Comparison of ENCODE assay signal across 8 cellular contexts in the genomic region with DNA sequence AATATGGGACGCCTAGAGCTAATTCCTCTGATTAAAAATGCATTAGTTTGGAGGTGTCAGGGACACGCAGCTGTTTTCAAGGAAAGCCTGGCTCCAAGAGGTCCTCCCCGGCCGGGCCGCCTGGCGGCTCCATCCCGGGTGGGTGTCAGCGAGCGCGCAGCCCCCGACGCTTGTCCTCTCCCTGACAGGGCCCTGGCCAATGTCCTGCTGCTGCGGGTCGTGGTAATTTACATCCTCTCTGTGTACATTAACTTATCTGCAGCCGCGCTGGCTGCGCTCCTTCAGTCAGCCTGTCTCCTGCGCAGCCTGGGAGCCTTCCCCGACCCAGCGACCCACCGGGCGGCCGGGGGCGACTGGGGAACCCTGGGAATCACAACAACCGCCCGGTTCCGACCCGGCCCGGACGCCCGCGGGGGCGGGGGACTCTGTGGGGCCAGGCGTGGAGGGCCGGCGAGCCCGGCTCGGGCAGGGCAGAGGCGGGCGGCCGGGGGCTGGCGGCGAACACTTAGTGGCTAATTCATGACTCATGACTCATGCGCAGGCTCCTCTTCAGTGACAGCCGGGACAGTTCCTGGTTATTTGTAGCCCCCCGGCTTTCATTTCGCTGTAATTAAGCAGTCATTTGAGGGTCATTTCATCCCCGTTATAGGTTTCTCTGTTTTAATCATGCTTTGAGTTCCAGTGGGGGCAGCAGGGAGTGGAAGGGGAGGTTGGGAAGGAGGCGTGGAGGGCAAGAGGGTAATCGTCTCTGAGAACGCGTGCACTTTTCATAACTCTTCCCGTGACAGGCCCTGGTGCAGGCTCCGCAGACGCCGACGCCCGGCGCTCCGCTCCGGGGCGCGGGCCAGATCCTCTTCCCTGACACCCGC.
A peak's percentile ranks its signal among the peaks of the same experiment; 100 is the strongest.
DNase-seq lines count a peak whose midpoint lies in the region; ATAC-seq and TF ChIP-seq lines count a peak whose summit lies in the region.

No MANE protein-coding gene starts in this region.

- no peaks in the 10 kb centered on the region for H3K36me3 ChIP-seq in ES-I3 (ENCODE audit: insufficient read depth, low read length)
- H3K36me3 ChIP-seq in brain microvascular endothelial cell (replicated peaks), result no peaks in the 10 kb centered on the region
- H3K36me3 ChIP-seq in smooth muscle cell (ENCODE audit: low read depth), result no peaks in the 10 kb centered on the region

- H3K4me1 ChIP-seq in ES-I3 (ENCODE audit: insufficient read depth, low read length) (peaks cover 10% of the 10 kb centered on the region), smooth muscle cell (ENCODE audit: low read depth) (peaks cover 30% of the 10 kb centered on the region)

- H4K20me1 ChIP-seq in smooth muscle cell (ENCODE audit: low read depth), result no peaks in the 10 kb centered on the region

- H3K27ac ChIP-seq in brain microvascular endothelial cell (peak overlapping the region; percentile 97), smooth muscle cell (ENCODE audit: low read depth) (peak overlapping the region; percentile 98)

- TF ChIP-seq CTCF in brain microvascular endothelial cell (IDR thresholded peaks at IDR 0.05; ENCODE audit: low read depth, low read length, missing control alignments) (peak; percentile 46), smooth muscle cell (IDR thresholded peaks at IDR 0.05; ENCODE audit: borderline replicate concordance, insufficient read depth, poor library complexity, severe bottlenecking) (peak; percentile 24)

- H3K79me2 ChIP-seq in smooth muscle cell (ENCODE audit: low read depth), result peaks cover 17% of the 10 kb centered on the region

- in situ Hi-C loops in brain microvascular endothelial cell (cut with HindIII; ENCODE audit: low pct_ligation_motif_present, low sequenced_read_pairs), result loop anchor here (25.0 kb wide), 1 partner anchor 372 kb away; no protein-coding TSS in a partner anchor

- peak overlapping the region; percentile 98 for H3K4me2 ChIP-seq in smooth muscle cell

- H3K27me3 ChIP-seq in brain microvascular endothelial cell (replicated peaks), result no peaks in the 10 kb centered on the region
- H3K27me3 ChIP-seq in smooth muscle cell (ENCODE audit: low read depth), result no peaks in the 10 kb centered on the region

- H2AFZ ChIP-seq in smooth muscle cell (ENCODE audit: low read depth), result peak overlapping the region; percentile 88

- H3K4me3 ChIP-seq in brain microvascular endothelial cell (ENCODE audit: low read depth, low read length), result peak overlapping the region; percentile 50
- H3K4me3 ChIP-seq in smooth muscle cell, result peak overlapping the region; percentile 69

- H3K9me3 ChIP-seq in ES-I3 (ENCODE audit: control insufficient read depth, insufficient read depth, low read length) (no peaks in the 10 kb centered on the region), smooth muscle cell (replicated peaks; ENCODE audit: low read depth) (no peaks in the 10 kb centered on the region)

- 1% methylated on average over 40 of the region's 64 CpGs for WGBS in smooth muscle cell (ENCODE audit: low lambda C conversion rate)

- ATAC-seq in HG03460 (IDR thresholded peaks at IDR 0.05; ENCODE audit: unreplicated experiment) (no peak), GM19328 (IDR thresholded peaks at IDR 0.05; ENCODE audit: unreplicated experiment) (no peak)

- H3F3A ChIP-seq in smooth muscle cell (ENCODE audit: low read depth), result peaks cover 15% of the 10 kb centered on the region

- H3K9ac ChIP-seq in ES-I3 (ENCODE audit: low read depth, low read length) (peak overlapping the region; percentile 52), smooth muscle cell (ENCODE audit: low read depth) (peak overlapping the region; percentile 95)

- DNase-seq in NCI-H748 (lab: John Stamatoyannopoulos, UW; ENCODE audit: unreplicated experiment), result peak; percentile 65
- peak; percentile 84 for DNase-seq in brain microvascular endothelial cell
- DNase-seq in iris pigment epithelial cell (ENCODE audit: low read depth), result peak; percentile 71
- DNase-seq in smooth muscle cell (lab: John Stamatoyannopoulos, UW; ENCODE audit: unreplicated experiment), result peak; percentile 89
- DNase-seq in NCI-H2029 treated with DMSO at 0.1 percent for 48 hours (lab: John Stamatoyannopoulos, UW), result no peak
